1 cellular context compared by ENCODE assay signal in genomic region chr14:61368061-61368710, GRCh38.
TF ChIP-seq lines count a peak whose summit lies in the region.

No MANE protein-coding gene starts in this region.

TF ChIP-seq in HepG2, 621 proteins besides CTCF, POLR2A, EP300 and RAD21:
- TF ChIP-seq GRHL1 (CRISPR knock-in tag; conservative IDR thresholded peaks at IDR 0.05) (no peak), MAF1 (CRISPR knock-in tag; IDR thresholded peaks at IDR 0.05; ENCODE audit: borderline replicate concordance) (no peak), MLXIP (CRISPR knock-in tag; IDR thresholded peaks at IDR 0.05; ENCODE audit: borderline replicate concordance) (no peak), ZNF362 (CRISPR knock-in tag; IDR thresholded peaks at IDR 0.05; ENCODE audit: borderline replicate concordance) (no peak), HES4 (CRISPR knock-in tag; IDR thresholded peaks at IDR 0.05; ENCODE audit: borderline replicate concordance) (no peak), ZNF280B (CRISPR knock-in tag; IDR thresholded peaks at IDR 0.05; ENCODE audit: borderline replicate concordance) (no peak), ZNF20 (CRISPR knock-in tag; IDR thresholded peaks at IDR 0.05) (no peak), YEATS2 (CRISPR knock-in tag; IDR thresholded peaks at IDR 0.05; ENCODE audit: borderline replicate concordance) (no peak), ZNF24 (IDR thresholded peaks at IDR 0.05) (no peak), MTA3 (CRISPR knock-in tag; IDR thresholded peaks at IDR 0.05) (no peak), ZNF703 (CRISPR knock-in tag; IDR thresholded peaks at IDR 0.05; ENCODE audit: borderline replicate concordance) (no peak), TMF1 (CRISPR knock-in tag; IDR thresholded peaks at IDR 0.05; ENCODE audit: low read depth) (no peak), ZSCAN30 (CRISPR knock-in tag; IDR thresholded peaks at IDR 0.05) (no peak)
